24 cellular contexts compared by ENCODE assay signal in the genomic region with DNA sequence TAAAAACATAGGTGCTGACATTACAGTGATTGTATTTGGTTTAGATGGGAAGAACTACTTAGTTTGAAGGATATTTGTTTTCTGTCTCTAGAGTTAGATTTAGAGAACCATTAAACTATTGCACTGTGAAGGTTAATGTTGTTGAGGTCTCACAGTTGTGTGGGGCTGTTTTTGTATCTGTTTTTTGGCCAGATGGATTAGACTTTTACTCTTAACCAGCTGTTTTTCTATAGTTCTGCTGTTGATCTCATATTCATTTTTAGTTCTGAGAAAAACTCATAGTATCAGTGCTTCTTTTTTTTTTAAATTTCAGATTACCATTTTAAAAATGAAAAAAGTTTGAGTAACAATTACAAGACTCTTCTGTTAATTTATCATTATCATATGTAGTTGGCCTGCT. TPM values are rescaled to one million over a fixed set of nuclear protein-coding genes. Genes with fewer than 3 reads are reported as not detected.
DNase-seq lines count a peak whose midpoint lies in the region; ATAC-seq and TF ChIP-seq lines count a peak whose summit lies in the region.
"Had no signal": no experiment of that assay in that cellular context is flagged by ENCODE, and none has a peak within 500 bp of the region (broad histone marks: within the 10 kb centered on the region; RNA-seq: fewer than 3 reads in every experiment).

No MANE protein-coding gene starts in this region.

- H4K20me1 ChIP-seq in GM23338 (replicated peaks; ENCODE audit: insufficient read depth) (peaks cover 33% of the 10 kb centered on the region), MM.1S (ENCODE audit: insufficient read depth, low read length) (peaks cover 6% of the 10 kb centered on the region)

- H3K4me3 ChIP-seq in GM23338 (no peak overlapping the region), MM.1S (ENCODE audit: low read length) (no peak overlapping the region), prostate gland (no peak overlapping the region)
- H3K4me3 ChIP-seq: HAP-1 had no signal

- H3K9me3 Mint-ChIP-seq in GM23338 = no peaks in the 10 kb centered on the region; the same call in 2 of the 3 replicates
- H3K9me3 Mint-ChIP-seq: CD4-positive, alpha-beta memory T cell had no signal

- no peaks in the 10 kb centered on the region for H3K9me2 ChIP-seq in GM23338 (ENCODE audit: insufficient read depth)
- no peaks in the 10 kb centered on the region for H3K9me2 ChIP-seq in MM.1S (replicated peaks; ENCODE audit: insufficient read depth, low read length)

- no peak overlapping the region for H3K4me3 Mint-ChIP-seq in GM23338

- H3K4me1 Mint-ChIP-seq in GM23338 = peaks cover 17% of the 10 kb centered on the region

- H3K27ac Mint-ChIP-seq in GM23338 = peak overlapping the region; percentile 5; the same call in 1 of the 2 replicates

- TF ChIP-seq CTCF in GM23338 (conservative IDR thresholded peaks at IDR 0.05; ENCODE audit: low read depth in 2 of 2) = no peak
- no peak for TF ChIP-seq CTCF in MM.1S (IDR thresholded peaks at IDR 0.05; ENCODE audit: low read length)
- TF ChIP-seq CTCF in prostate gland (IDR thresholded peaks at IDR 0.05) = no peak

- ATAC-seq in GM23338 = no peak
- ATAC-seq: HepG2, PC-3 had no signal

- no peaks in the 10 kb centered on the region for H3K36me3 ChIP-seq in GM23338 (ENCODE audit: insufficient read depth)
- no peaks in the 10 kb centered on the region for H3K36me3 ChIP-seq in MM.1S (replicated peaks; ENCODE audit: insufficient read depth, low read length)
- no peaks in the 10 kb centered on the region for H3K36me3 ChIP-seq in prostate gland
- H3K36me3 ChIP-seq: BE2C, HAP-1 had no signal

- peaks cover 100% of the 10 kb centered on the region for H3K79me2 ChIP-seq in GM23338 (replicated peaks; ENCODE audit: insufficient read depth)
- peaks cover 45% of the 10 kb centered on the region for H3K79me2 ChIP-seq in MM.1S (ENCODE audit: low read length)

- no peaks in the 10 kb centered on the region for H3K9me3 ChIP-seq in MM.1S (replicated peaks; ENCODE audit: insufficient read depth, low read length)
- no peaks in the 10 kb centered on the region for H3K9me3 ChIP-seq in prostate gland
- H3K9me3 ChIP-seq: BE2C, HAP-1 had no signal

- no peak overlapping the region for H3K27ac ChIP-seq in GM23338 (ENCODE audit: low read depth)
- H3K27ac ChIP-seq in MM.1S (ENCODE audit: low read length) = no peak overlapping the region
- H3K27ac ChIP-seq in epithelial cell of prostate = peak overlapping the region; percentile 74
- no peak overlapping the region for H3K27ac ChIP-seq in prostate gland
- H3K27ac ChIP-seq: RWPE1 had no signal

- intact Hi-C loops in prostate gland (cut with DNase I) = no loop called here

- H3K9ac ChIP-seq in MM.1S (ENCODE audit: low read length) = no peak overlapping the region

- DNase-seq in NCI-H510A treated with DMSO at 0.1 percent for 48 hours (lab: John Stamatoyannopoulos, UW) (peak; percentile 13), NCI-H510A (lab: John Stamatoyannopoulos, UW) (no peak), GM23338 (ENCODE audit: low spot score) (no peak), MM.1S (no peak), epithelial cell of prostate (ENCODE audit: low read depth, low spot score) (no peak), globus pallidus (ENCODE audit: low spot score) (no peak), prostate gland (ENCODE audit: low spot score) (no peak), dedifferentiated amniotic fluid mesenchymal stem cell (ENCODE audit: extremely low spot score) (no peak)
- DNase-seq: 8988T; BE2C; CD4-positive, alpha-beta memory T cell; DMS153; GDM1; KBM-7; NCI-H1048; NCI-H1436; NCI-H2029; NCI-H446 treated with DMSO at 0.1 percent for 48 hours; NCI-H774; PC-3; T-helper 1 cell had no signal

- no peaks in the 10 kb centered on the region for H3K27me3 ChIP-seq in GM23338 (ENCODE audit: insufficient read depth)
- H3K27me3 ChIP-seq in MM.1S (replicated peaks; ENCODE audit: insufficient read depth, low read length) = peaks cover 10% of the 10 kb centered on the region
- no peaks in the 10 kb centered on the region for H3K27me3 ChIP-seq in prostate gland (replicated peaks; ENCODE audit: insufficient read depth)
- H3K27me3 ChIP-seq: BE2C had no signal

- H2AFZ ChIP-seq in GM23338 (no peak overlapping the region), MM.1S (ENCODE audit: low read length) (no peak overlapping the region)

- no peaks in the 10 kb centered on the region for H3K36me3 Mint-ChIP-seq in GM23338 (ENCODE audit: low read depth)

- H3K4me2 ChIP-seq in GM23338 (no peak overlapping the region), MM.1S (ENCODE audit: low read depth, low read length) (peak overlapping the region; percentile 10; the same call in 1 of the 2 replicates)

- H3K4me1 ChIP-seq in GM23338 (ENCODE audit: insufficient read depth) (no peaks in the 10 kb centered on the region), MM.1S (ENCODE audit: low read length) (peaks cover 9% of the 10 kb centered on the region), prostate gland (replicated peaks) (no peaks in the 10 kb centered on the region)

- TF ChIP-seq POLR2A in prostate gland (IDR thresholded peaks at IDR 0.05) = no peak

- H3F3A ChIP-seq in GM23338 (replicated peaks; ENCODE audit: low read depth) (no peaks in the 10 kb centered on the region), MM.1S (ENCODE audit: insufficient read depth, low read length) (no peaks in the 10 kb centered on the region; the same call in 1 of the 2 replicates)

- no peaks in the 10 kb centered on the region for H3K27me3 Mint-ChIP-seq in GM23338 (ENCODE audit: insufficient read depth, low read depth, poor library complexity)
- H3K27me3 Mint-ChIP-seq: CD4-positive, alpha-beta memory T cell had no signal

TF ChIP-seq in GM23338, 12 proteins besides CTCF, POLR2A, EP300 and RAD21 (continues in another document):
- no peak for TF ChIP-seq STAT1 (IDR thresholded peaks at IDR 0.05; ENCODE audit: unreplicated experiment)
- TF ChIP-seq, protein P1, sequence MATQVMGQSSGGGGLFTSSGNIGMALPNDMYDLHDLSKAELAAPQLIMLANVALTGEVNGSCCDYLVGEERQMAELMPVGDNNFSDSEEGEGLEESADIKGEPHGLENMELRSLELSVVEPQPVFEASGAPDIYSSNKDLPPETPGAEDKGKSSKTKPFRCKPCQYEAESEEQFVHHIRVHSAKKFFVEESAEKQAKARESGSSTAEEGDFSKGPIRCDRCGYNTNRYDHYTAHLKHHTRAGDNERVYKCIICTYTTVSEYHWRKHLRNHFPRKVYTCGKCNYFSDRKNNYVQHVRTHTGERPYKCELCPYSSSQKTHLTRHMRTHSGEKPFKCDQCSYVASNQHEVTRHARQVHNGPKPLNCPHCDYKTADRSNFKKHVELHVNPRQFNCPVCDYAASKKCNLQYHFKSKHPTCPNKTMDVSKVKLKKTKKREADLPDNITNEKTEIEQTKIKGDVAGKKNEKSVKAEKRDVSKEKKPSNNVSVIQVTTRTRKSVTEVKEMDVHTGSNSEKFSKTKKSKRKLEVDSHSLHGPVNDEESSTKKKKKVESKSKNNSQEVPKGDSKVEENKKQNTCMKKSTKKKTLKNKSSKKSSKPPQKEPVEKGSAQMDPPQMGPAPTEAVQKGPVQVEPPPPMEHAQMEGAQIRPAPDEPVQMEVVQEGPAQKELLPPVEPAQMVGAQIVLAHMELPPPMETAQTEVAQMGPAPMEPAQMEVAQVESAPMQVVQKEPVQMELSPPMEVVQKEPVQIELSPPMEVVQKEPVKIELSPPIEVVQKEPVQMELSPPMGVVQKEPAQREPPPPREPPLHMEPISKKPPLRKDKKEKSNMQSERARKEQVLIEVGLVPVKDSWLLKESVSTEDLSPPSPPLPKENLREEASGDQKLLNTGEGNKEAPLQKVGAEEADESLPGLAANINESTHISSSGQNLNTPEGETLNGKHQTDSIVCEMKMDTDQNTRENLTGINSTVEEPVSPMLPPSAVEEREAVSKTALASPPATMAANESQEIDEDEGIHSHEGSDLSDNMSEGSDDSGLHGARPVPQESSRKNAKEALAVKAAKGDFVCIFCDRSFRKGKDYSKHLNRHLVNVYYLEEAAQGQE (IDR thresholded peaks at IDR 0.05; ENCODE audit: unreplicated experiment) = no peak

RNA-seq across cellular contexts. Expression of a gene that starts 14.4 kb away (rescaled TPM):
- 37.5 and 51.8 TPM in 2 replicates for total RNA-seq in GM23338 (2014; rRNA removed; shearing (Covaris generic))
- polyA plus RNA-seq in GM23338 (2016; fragmentation: Nextera tagmentation; extraction: Ambion mirVana) = 81.7 and 93.4 TPM in 2 replicates
- total RNA-seq in prostate gland = 10 to 100 TPM; 33.3 to 47.6 TPM
